ENCODE assay signal across 8 cellular contexts in the genomic region with DNA sequence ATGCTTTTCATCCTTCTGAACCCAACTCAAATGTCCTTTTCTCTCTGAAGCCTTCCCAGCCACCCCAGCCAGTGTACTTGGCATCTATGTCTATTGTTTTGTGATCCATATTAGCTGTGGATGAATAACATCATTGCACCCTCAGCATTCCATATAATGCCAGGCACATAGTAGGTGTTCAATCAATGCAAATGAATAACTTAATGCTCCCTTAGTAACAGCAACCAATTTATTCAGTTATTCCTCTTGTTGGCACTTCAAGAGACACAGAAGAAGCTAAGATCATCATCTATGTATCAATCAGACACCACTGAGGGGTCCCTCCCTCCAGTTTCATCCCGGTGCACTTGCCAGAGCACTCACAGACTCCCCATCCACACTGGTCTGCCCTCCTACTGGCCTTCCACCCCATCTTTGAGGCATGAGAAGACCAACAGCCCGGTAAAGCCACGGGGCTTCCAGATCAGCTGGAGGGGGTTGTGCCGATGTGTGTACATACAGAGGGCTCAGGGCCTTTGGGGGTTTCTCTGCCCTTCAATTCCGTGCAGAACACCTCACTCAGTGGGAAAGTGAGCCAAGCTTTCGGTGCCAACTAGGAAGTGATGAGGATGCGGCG. TPM values are rescaled to one million over a fixed set of nuclear protein-coding genes. Genes with fewer than 3 reads are reported as not detected.
A peak's percentile ranks its signal among the peaks of the same experiment; 100 is the strongest.
DNase-seq lines count a peak whose midpoint lies in the region; TF ChIP-seq lines count a peak whose summit lies in the region.

No MANE protein-coding gene starts in this region.

- peak overlapping the region; percentile 68 for H3K27ac Mint-ChIP-seq in T-helper 1 cell treated with Interleukin-12 subunit alpha and Interleukin-12 subunit beta and Interleukin-4 antibody, amounts not matched to agents 30 μg/mL and 1 μg/mL, for 36 hours
- H3K27ac Mint-ChIP-seq in activated T-helper 1 cell treated with anti-CD3 and anti-CD28 coated beads, Interleukin-12 subunit alpha, Interleukin-12 subunit beta, Interleukin-2, Interleukin-4 antibody, amounts not matched to agents 30 ng/mL and 10 ng/mL and 1 ng/mL, durations not matched to agents 14 hours and 24 hours and 36 hours, result peak overlapping the region; percentile 41
- peak overlapping the region; percentile 87 to 98 (median 93) for H3K27ac Mint-ChIP-seq in immature natural killer cell

- H3K4me3 Mint-ChIP-seq in T-helper 1 cell treated with Interleukin-12 subunit alpha and Interleukin-12 subunit beta and Interleukin-4 antibody, amounts not matched to agents 30 μg/mL and 1 μg/mL, for 36 hours, result peak overlapping the region; percentile 96
- peak overlapping the region; percentile 93 for H3K4me3 Mint-ChIP-seq in activated T-helper 1 cell treated with anti-CD3 and anti-CD28 coated beads, Interleukin-12 subunit alpha, Interleukin-12 subunit beta, Interleukin-2, Interleukin-4 antibody, amounts not matched to agents 30 ng/mL and 10 ng/mL and 1 ng/mL, durations not matched to agents 14 hours and 24 hours and 36 hours
- H3K4me3 Mint-ChIP-seq in immature natural killer cell, result peak overlapping the region; percentile 98 to 99 (median 98)

- TF ChIP-seq POLR2A in stomach (IDR thresholded peaks at IDR 0.05), result no peak

- TF ChIP-seq CTCF in stomach (IDR thresholded peaks at IDR 0.05), result no peak

- peaks cover 25% of the 10 kb centered on the region for H3K36me3 Mint-ChIP-seq in T-helper 1 cell treated with Interleukin-12 subunit alpha and Interleukin-12 subunit beta and Interleukin-4 antibody, amounts not matched to agents 30 μg/mL and 1 μg/mL, for 36 hours (ENCODE audit: low read depth)
- peaks cover 13% of the 10 kb centered on the region for H3K36me3 Mint-ChIP-seq in activated T-helper 1 cell treated with anti-CD3 and anti-CD28 coated beads, Interleukin-12 subunit alpha, Interleukin-12 subunit beta, Interleukin-2, Interleukin-4 antibody, amounts not matched to agents 30 ng/mL and 10 ng/mL and 1 ng/mL, durations not matched to agents 14 hours and 24 hours and 36 hours (ENCODE audit: low read depth)
- peaks cover 0 to 26% (median 4%) of the 10 kb centered on the region in 3 donors for H3K36me3 Mint-ChIP-seq in immature natural killer cell

- peaks cover 70 to 88% (median 86%) of the 10 kb centered on the region in 4 donors for H3K4me1 ChIP-seq in stomach

- TF ChIP-seq EP300 in stomach (IDR thresholded peaks at IDR 0.05), result no peak

- DNase-seq in T-helper 1 cell (no peak), immature natural killer cell (no peak), stomach (no peak), NOMO-1 treated with dmso at 0.1 percent for 144 hours (lab: John Stamatoyannopoulos, UW; ENCODE audit: unreplicated experiment) (no peak), NCI-H524 treated with DMSO at 0.1 percent for 48 hours (lab: John Stamatoyannopoulos, UW) (no peak)
- no peak for DNase-seq in activated T-helper 1 cell treated with anti-CD3 and anti-CD28 coated beads, Interleukin-12 subunit alpha, Interleukin-12 subunit beta, Interleukin-2, Interleukin-4 antibody, amounts not matched to agents 30 ng/mL and 10 ng/mL and 1 ng/mL, durations not matched to agents 14 hours and 24 hours and 36 hours (ENCODE audit: low spot score)
- no peak for DNase-seq in stimulated activated CD4-positive, alpha-beta T cell treated with anti-CD3 and anti-CD28 coated beads, Interleukin-2, amount 100 ng/mL, for 24 hours

- peak overlapping the region; percentile 92 to 95 (median 93) for H3K27ac ChIP-seq in stomach

- peak overlapping the region; percentile 71 to 86 (median 84) for H3K4me3 ChIP-seq in stomach

- no peaks in the 10 kb centered on the region for H3K27me3 Mint-ChIP-seq in T-helper 1 cell treated with Interleukin-12 subunit alpha and Interleukin-12 subunit beta and Interleukin-4 antibody, amounts not matched to agents 30 μg/mL and 1 μg/mL, for 36 hours (ENCODE audit: low read depth)
- no peaks in the 10 kb centered on the region for H3K27me3 Mint-ChIP-seq in activated T-helper 1 cell treated with anti-CD3 and anti-CD28 coated beads, Interleukin-12 subunit alpha, Interleukin-12 subunit beta, Interleukin-2, Interleukin-4 antibody, amounts not matched to agents 30 ng/mL and 10 ng/mL and 1 ng/mL, durations not matched to agents 14 hours and 24 hours and 36 hours (ENCODE audit: insufficient read depth)
- peaks cover 5 to 11% (median 8%) of the 10 kb centered on the region in 3 donors for H3K27me3 Mint-ChIP-seq in immature natural killer cell (ENCODE audit: low read depth in 3 of 3)

- no peaks in the 10 kb centered on the region for H3K27me3 ChIP-seq in stomach

- peaks cover 2 to 21% (median 14%) of the 10 kb centered on the region in 4 donors for H3K36me3 ChIP-seq in stomach

- H3K4me1 Mint-ChIP-seq in T-helper 1 cell treated with Interleukin-12 subunit alpha and Interleukin-12 subunit beta and Interleukin-4 antibody, amounts not matched to agents 30 μg/mL and 1 μg/mL, for 36 hours (ENCODE audit: low read depth), result peaks cover 64% of the 10 kb centered on the region
- peaks cover 77% of the 10 kb centered on the region for H3K4me1 Mint-ChIP-seq in activated T-helper 1 cell treated with anti-CD3 and anti-CD28 coated beads, Interleukin-12 subunit alpha, Interleukin-12 subunit beta, Interleukin-2, Interleukin-4 antibody, amounts not matched to agents 30 ng/mL and 10 ng/mL and 1 ng/mL, durations not matched to agents 14 hours and 24 hours and 36 hours (ENCODE audit: low read depth)
- peaks cover 79 to 87% of the 10 kb centered on the region in 2 donors for H3K4me1 Mint-ChIP-seq in immature natural killer cell

- WGBS in stomach, 5 donors, result 0 to 5% (median 2%) methylated on average over 6 to 8 of the region's 8 CpGs

- H3K9me3 ChIP-seq in stomach, result no peaks in the 10 kb centered on the region

- H3K9me3 Mint-ChIP-seq in T-helper 1 cell treated with Interleukin-12 subunit alpha and Interleukin-12 subunit beta and Interleukin-4 antibody, amounts not matched to agents 30 μg/mL and 1 μg/mL, for 36 hours, result no peaks in the 10 kb centered on the region
- H3K9me3 Mint-ChIP-seq in activated T-helper 1 cell treated with anti-CD3 and anti-CD28 coated beads, Interleukin-12 subunit alpha, Interleukin-12 subunit beta, Interleukin-2, Interleukin-4 antibody, amounts not matched to agents 30 ng/mL and 10 ng/mL and 1 ng/mL, durations not matched to agents 14 hours and 24 hours and 36 hours, result no peaks in the 10 kb centered on the region
- no peaks in the 10 kb centered on the region for H3K9me3 Mint-ChIP-seq in immature natural killer cell

- intact Hi-C loops in activated T-helper 1 cell treated with anti-CD3 and anti-CD28 coated beads, Interleukin-12 subunit alpha, Interleukin-12 subunit beta, Interleukin-2, Interleukin-4 antibody, amounts not matched to agents 30 ng/mL and 10 ng/mL and 1 ng/mL, durations not matched to agents 14 hours and 24 hours and 36 hours (cut with micrococcal nuclease), result loop anchor here (1.0 to 2.0 kb wide), 2 partner anchors 53 to 127 kb away; partner anchors contain the start of genes BYSL and MED20
- intact Hi-C loops in stomach (cut with DNase I; ENCODE audit: low total_unique reads), result loop anchor here (10.0 kb wide), 2 partner anchors 113 to 263 kb away; partner anchors contain the start of genes PRICKLE4 and TOMM6

RNA-seq across cellular contexts. Expression of gene TAF8, which starts 2.4 kb away (rescaled TPM):
- 36.7 and 38.3 TPM in 2 replicates for total RNA-seq in activated T-helper 1 cell treated with anti-CD3 and anti-CD28 coated beads, Interleukin-12 subunit alpha, Interleukin-12 subunit beta, Interleukin-2, Interleukin-4 antibody, amounts not matched to agents 30 ng/mL and 10 ng/mL and 1 ng/mL, durations not matched to agents 14 hours and 24 hours and 36 hours
- 10 to 100 TPM in 2 of 3 donors, 1 to 10 TPM in 1; 8.5 to 23.0 (median 14.6) TPM for polyA plus RNA-seq in immature natural killer cell
- 10 to 100 TPM in 4 of 5 donors, 1 to 10 TPM in 1; 3.8 to 24.6 (median 21.4) TPM for total RNA-seq in stomach
- polyA plus RNA-seq in stomach, result 10 to 100 TPM; 10.7 to 13.4 (median 11.6) TPM

Comparison
In these comparisons a context has a peak if more than half of its experiments do, and no peak if none do; other contexts are left out.
1. H3K27ac Mint-ChIP-seq: peak in every context shown above with its lines; median percentile 93 in immature natural killer cell; 68 in T-helper 1 cell treated with Interleukin-12 subunit alpha and Interleukin-12 subunit beta and Interleukin-4 antibody, amounts not matched to agents 30 μg/mL and 1 μg/mL, for 36 hours; 41 in activated T-helper 1 cell treated with anti-CD3 and anti-CD28 coated beads, Interleukin-12 subunit alpha, Interleukin-12 subunit beta, Interleukin-2, Interleukin-4 antibody, amounts not matched to agents 30 ng/mL and 10 ng/mL and 1 ng/mL, durations not matched to agents 14 hours and 24 hours and 36 hours.